19 cellular contexts compared by ENCODE assay signal in genomic region chr9:83379045-83379444, GRCh38.
DNase-seq lines count a peak whose midpoint lies in the region; TF ChIP-seq lines count a peak whose summit lies in the region.
"Had no signal": no experiment of that assay in that cellular context is flagged by ENCODE, and none has a peak within 500 bp of the region (broad histone marks: within the 10 kb centered on the region; RNA-seq: fewer than 3 reads in every experiment).

No MANE protein-coding gene starts in this region.

- H2AK5ac ChIP-seq in H9 (ENCODE audit: insufficient read length, low read length): no peak overlapping the region

- no peak for TF ChIP-seq CTCF in esophagus muscularis mucosa (IDR thresholded peaks at IDR 0.05)
- no peak for TF ChIP-seq CTCF in H9 (conservative IDR thresholded peaks at IDR 0.05)

- no peak overlapping the region for H2AFZ ChIP-seq in H9 (ENCODE audit: low read length)
- H2AFZ ChIP-seq: GM23338 had no signal

- H3K4me1 ChIP-seq in esophagus muscularis mucosa (no peaks in the 10 kb centered on the region), H9 (ENCODE audit: insufficient read depth, low read length) (no peaks in the 10 kb centered on the region)
- no peaks in the 10 kb centered on the region for H3K4me1 ChIP-seq in effector memory CD4-positive, alpha-beta T cell (ENCODE audit: control insufficient read depth, insufficient read depth, low read length, poor library complexity, severe bottlenecking)
- H3K4me1 ChIP-seq: HAP-1 had no signal

- no peak for TF ChIP-seq POLR2A in esophagus muscularis mucosa (IDR thresholded peaks at IDR 0.05; ENCODE audit: low read depth)

- H4K8ac ChIP-seq in H9 (replicated peaks; ENCODE audit: insufficient read length, low read depth, low read length): no peak overlapping the region

- no peak overlapping the region for H3K27ac Mint-ChIP-seq in H9
- H3K27ac Mint-ChIP-seq: GM23338, HFFc6 had no signal

- H3K18ac ChIP-seq in H9 (ENCODE audit: insufficient read length, low read depth, low read length): no peak overlapping the region

- no peaks in the 10 kb centered on the region for H4K20me1 ChIP-seq in H9 (ENCODE audit: control insufficient read depth, insufficient read depth, insufficient read length)

- H3K79me2 ChIP-seq in H9 (ENCODE audit: insufficient read depth, low read length): no peaks in the 10 kb centered on the region

- H3K79me1 ChIP-seq in H9 (ENCODE audit: insufficient read depth, low read depth, low read length, poor library complexity, severe bottlenecking): no peaks in the 10 kb centered on the region

- no peak overlapping the region for H2BK15ac ChIP-seq in H9 (ENCODE audit: low read depth, low read length)

- peaks cover 0 to 4% (median 0%) of the 10 kb centered on the region in 4 donors for H3K36me3 ChIP-seq in esophagus muscularis mucosa
- no peaks in the 10 kb centered on the region for H3K36me3 ChIP-seq in effector memory CD4-positive, alpha-beta T cell (ENCODE audit: control insufficient read depth, insufficient read depth, low read length)
- H3K36me3 ChIP-seq: HAP-1, SJCRH30 had no signal

- H4K91ac ChIP-seq in H9 (ENCODE audit: insufficient read length, low read depth, low read length): no peak overlapping the region

- peaks cover 0 to 6% (median 0%) of the 10 kb centered on the region in 3 experiments; a peak in 3 of 7 replicates for H3K36me3 Mint-ChIP-seq in H9 (ENCODE audit: insufficient read depth in 1 of 3, low read depth in 3 of 3)

- no peak overlapping the region for H3K4me2 ChIP-seq in H9 (ENCODE audit: insufficient read depth, insufficient read length, low read length)
- H3K4me2 ChIP-seq: GM23338 had no signal

- H4K5ac ChIP-seq in H9 (ENCODE audit: insufficient read length, low read depth, low read length): no peak overlapping the region

- intact Hi-C loops in esophagus muscularis mucosa (cut with DNase I): no loop called here

- peaks cover 0 to 4% of the 10 kb centered on the region in 2 experiments; a peak in 2 of 5 replicates for H3K9me3 Mint-ChIP-seq in H9

- H3K4me3 ChIP-seq in esophagus muscularis mucosa: no peak overlapping the region
- H3K4me3 ChIP-seq in effector memory CD4-positive, alpha-beta T cell (ENCODE audit: insufficient read depth, low read depth, low read length, poor library complexity, severe bottlenecking): no peak overlapping the region
- H3K4me3 ChIP-seq: GM23338, HAP-1, K562, SJCRH30 had no signal

- no peak overlapping the region for H3K4ac ChIP-seq in H9 (ENCODE audit: low read depth, low read length)

- H3T11ph ChIP-seq in H9 (ENCODE audit: low read length): no peak overlapping the region

- no peak overlapping the region for H2BK20ac ChIP-seq in H9 (ENCODE audit: low read depth, low read length, poor library complexity, severe bottlenecking)

- no peak overlapping the region for H3K14ac ChIP-seq in H9 (ENCODE audit: insufficient read depth, low read length)

- no peaks in the 10 kb centered on the region for H3K23me2 ChIP-seq in H9 (ENCODE audit: insufficient read length, low read depth, low read length, poor library complexity, severe bottlenecking)

- H2BK5ac ChIP-seq in H9 (ENCODE audit: insufficient read length, low read length): no peak overlapping the region

- H3K27ac ChIP-seq in esophagus muscularis mucosa (replicated peaks in 1 of 4) (no peak overlapping the region), H9 (ENCODE audit: insufficient read length, low read depth, low read length) (no peak overlapping the region)
- no peak overlapping the region for H3K27ac ChIP-seq in effector memory CD4-positive, alpha-beta T cell (ENCODE audit: insufficient read depth, low read length, poor library complexity, severe bottlenecking)
- H3K27ac ChIP-seq: SJCRH30 had no signal

- H3K9me3 ChIP-seq in esophagus muscularis mucosa (peaks cover 0 to 10% (median 8%) of the 10 kb centered on the region in 4 donors), H9 (ENCODE audit: control insufficient read depth, low read depth, low read length) (no peaks in the 10 kb centered on the region)
- H3K9me3 ChIP-seq in effector memory CD4-positive, alpha-beta T cell (ENCODE audit: control insufficient read depth, low read length): no peaks in the 10 kb centered on the region
- H3K9me3 ChIP-seq: HAP-1 had no signal

- H3K4me3 Mint-ChIP-seq in H9: no peak overlapping the region
- H3K4me3 Mint-ChIP-seq: GM23338, HFFc6 had no signal

- no peak overlapping the region for H3K56ac ChIP-seq in H9 (ENCODE audit: insufficient read length, low read depth, low read length)

- no peak overlapping the region for H2BK12ac ChIP-seq in H9 (ENCODE audit: insufficient read length, low read depth, low read length)

- H3K9ac ChIP-seq in H9 (ENCODE audit: extremely low read depth, insufficient read length, low read length): no peak overlapping the region

- H3K27me3 Mint-ChIP-seq in H9 (ENCODE audit: low read depth): no peaks in the 10 kb centered on the region

- DNase-seq in NCI-H510A treated with DMSO at 0.1 percent for 48 hours (lab: John Stamatoyannopoulos, UW) (peak; percentile 13), NCI-H510A (lab: John Stamatoyannopoulos, UW) (no peak), NCI-H446 treated with DMSO at 0.1 percent for 48 hours (lab: John Stamatoyannopoulos, UW) (peak; percentile 2), esophagus muscularis mucosa (ENCODE audit: extremely low spot score) (peak; percentile 45), H9 (no peak), DMS53 (lab: John Stamatoyannopoulos, UW) (no peak)
- DNase-seq in effector memory CD4-positive, alpha-beta T cell: no peak
- DNase-seq: Calu3, HFFc6, Kasumi-1, NCI-H1105 treated with DMSO at 0.1 percent for 48 hours, NCI-H1694 treated with DMSO at 0.1 percent for 48 hours, NCI-H2081 treated with DMSO at 0.1 percent for 48 hours, NCI-H526, SJCRH30, T-helper 2 cell had no signal

- H2BK120ac ChIP-seq in H9 (ENCODE audit: low read depth, low read length, poor library complexity, severe bottlenecking): no peak overlapping the region

- no peaks in the 10 kb centered on the region for H3K27me3 ChIP-seq in esophagus muscularis mucosa
- no peaks in the 10 kb centered on the region for H3K27me3 ChIP-seq in H9 (ENCODE audit: insufficient read depth, low read length)
- H3K27me3 ChIP-seq in effector memory CD4-positive, alpha-beta T cell (replicated peaks; ENCODE audit: control insufficient read depth, insufficient read depth, low read length, poor library complexity, severe bottlenecking): no peaks in the 10 kb centered on the region
- H3K27me3 ChIP-seq: SJCRH30 had no signal

- no peak overlapping the region for H3K23ac ChIP-seq in H9 (ENCODE audit: insufficient read length, low read depth, low read length)

- TF ChIP-seq EP300 in esophagus muscularis mucosa (IDR thresholded peaks at IDR 0.05): no peak

- no peaks in the 10 kb centered on the region for H3K4me1 Mint-ChIP-seq in H9
- H3K4me1 Mint-ChIP-seq: GM23338 had no signal

Comparison
In these comparisons a context has a peak if more than half of its experiments do, and no peak if none do; other contexts are left out.
1. DNase-seq: peak in NCI-H510A treated with DMSO at 0.1 percent for 48 hours (single experiment), NCI-H446 treated with DMSO at 0.1 percent for 48 hours (single experiment) and esophagus muscularis mucosa (single experiment); none in NCI-H510A (single experiment), H9 (single experiment), effector memory CD4-positive, alpha-beta T cell (0 of 3) and DMS53 (single experiment).